Comparison of ENCODE assay signal across 1 cellular context in the genomic region with DNA sequence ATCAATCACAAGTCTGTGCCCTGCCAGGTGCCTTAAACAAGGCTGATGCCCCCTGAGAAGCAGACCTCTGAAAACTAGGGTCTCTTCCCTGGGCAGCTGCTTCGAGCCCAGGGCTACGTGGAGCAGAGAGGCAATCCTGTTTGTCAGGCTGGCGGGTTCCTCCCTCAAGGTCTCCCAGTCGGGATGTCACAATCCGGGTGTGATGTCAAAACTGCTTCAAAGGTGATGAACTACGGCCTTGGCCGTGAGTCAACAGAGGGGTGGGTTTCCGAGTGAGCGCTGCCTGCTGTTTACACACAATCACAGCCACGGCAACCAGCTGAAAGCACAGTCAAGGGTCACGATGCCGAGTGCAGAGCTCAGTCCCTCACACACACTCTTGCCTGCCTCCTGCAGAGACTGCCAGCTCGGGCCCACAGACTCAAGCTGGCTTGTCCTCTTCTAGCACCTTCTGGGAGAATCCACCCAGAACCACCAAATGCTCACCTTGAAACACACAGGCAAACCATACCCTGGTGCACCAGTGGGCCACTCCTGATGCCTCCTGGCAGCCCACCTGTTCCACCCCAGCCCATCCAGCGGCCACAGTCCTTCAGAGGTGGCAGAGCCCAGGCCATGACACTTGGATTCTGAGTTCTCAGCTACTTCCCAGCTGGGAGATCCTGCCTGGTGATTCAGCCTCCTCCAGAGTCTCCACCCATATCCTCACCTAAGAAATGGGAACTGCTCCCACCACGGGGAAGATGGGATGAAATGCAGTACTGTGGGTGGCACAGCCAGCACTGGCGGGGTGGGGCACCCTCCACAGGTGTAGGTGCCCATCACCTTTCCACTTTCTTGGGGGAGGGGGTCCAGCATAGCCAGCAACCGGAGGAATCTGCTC.
A peak's percentile ranks its signal among the peaks of the same experiment; 100 is the strongest.
TF ChIP-seq lines count a peak whose summit lies in the region.

No MANE protein-coding gene starts in this region.

TF ChIP-seq in HepG2, 621 proteins besides CTCF, POLR2A, EP300 and RAD21 (continued from another document and continues in another):
- TF ChIP-seq, protein P1, sequence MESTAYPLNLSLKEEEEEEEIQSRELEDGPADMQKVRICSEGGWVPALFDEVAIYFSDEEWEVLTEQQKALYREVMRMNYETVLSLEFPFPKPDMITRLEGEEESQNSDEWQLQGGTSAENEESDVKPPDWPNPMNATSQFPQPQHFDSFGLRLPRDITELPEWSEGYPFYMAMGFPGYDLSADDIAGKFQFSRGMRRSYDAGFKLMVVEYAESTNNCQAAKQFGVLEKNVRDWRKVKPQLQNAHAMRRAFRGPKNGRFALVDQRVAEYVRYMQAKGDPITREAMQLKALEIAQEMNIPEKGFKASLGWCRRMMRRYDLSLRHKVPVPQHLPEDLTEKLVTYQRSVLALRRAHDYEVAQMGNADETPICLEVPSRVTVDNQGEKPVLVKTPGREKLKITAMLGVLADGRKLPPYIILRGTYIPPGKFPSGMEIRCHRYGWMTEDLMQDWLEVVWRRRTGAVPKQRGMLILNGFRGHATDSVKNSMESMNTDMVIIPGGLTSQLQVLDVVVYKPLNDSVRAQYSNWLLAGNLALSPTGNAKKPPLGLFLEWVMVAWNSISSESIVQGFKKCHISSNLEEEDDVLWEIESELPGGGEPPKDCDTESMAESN (CRISPR knock-in tag; conservative IDR thresholded peaks at IDR 0.05) = peak; percentile 97
- TF ChIP-seq, protein P2, sequence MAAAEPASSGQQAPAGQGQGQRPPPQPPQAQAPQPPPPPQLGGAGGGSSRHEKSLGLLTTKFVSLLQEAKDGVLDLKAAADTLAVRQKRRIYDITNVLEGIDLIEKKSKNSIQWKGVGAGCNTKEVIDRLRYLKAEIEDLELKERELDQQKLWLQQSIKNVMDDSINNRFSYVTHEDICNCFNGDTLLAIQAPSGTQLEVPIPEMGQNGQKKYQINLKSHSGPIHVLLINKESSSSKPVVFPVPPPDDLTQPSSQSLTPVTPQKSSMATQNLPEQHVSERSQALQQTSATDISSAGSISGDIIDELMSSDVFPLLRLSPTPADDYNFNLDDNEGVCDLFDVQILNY (CRISPR knock-in tag; conservative IDR thresholded peaks at IDR 0.05) = 0 out of 2 replicates have a peak, but pooled peaks have one; percentile 37
- TF ChIP-seq, protein P3, sequence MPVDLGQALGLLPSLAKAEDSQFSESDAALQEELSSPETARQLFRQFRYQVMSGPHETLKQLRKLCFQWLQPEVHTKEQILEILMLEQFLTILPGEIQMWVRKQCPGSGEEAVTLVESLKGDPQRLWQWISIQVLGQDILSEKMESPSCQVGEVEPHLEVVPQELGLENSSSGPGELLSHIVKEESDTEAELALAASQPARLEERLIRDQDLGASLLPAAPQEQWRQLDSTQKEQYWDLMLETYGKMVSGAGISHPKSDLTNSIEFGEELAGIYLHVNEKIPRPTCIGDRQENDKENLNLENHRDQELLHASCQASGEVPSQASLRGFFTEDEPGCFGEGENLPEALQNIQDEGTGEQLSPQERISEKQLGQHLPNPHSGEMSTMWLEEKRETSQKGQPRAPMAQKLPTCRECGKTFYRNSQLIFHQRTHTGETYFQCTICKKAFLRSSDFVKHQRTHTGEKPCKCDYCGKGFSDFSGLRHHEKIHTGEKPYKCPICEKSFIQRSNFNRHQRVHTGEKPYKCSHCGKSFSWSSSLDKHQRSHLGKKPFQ (CRISPR knock-in tag; IDR thresholded peaks at IDR 0.05; ENCODE audit: insufficient replicate concordance) = peak; percentile 97
- TF ChIP-seq, protein P4, sequence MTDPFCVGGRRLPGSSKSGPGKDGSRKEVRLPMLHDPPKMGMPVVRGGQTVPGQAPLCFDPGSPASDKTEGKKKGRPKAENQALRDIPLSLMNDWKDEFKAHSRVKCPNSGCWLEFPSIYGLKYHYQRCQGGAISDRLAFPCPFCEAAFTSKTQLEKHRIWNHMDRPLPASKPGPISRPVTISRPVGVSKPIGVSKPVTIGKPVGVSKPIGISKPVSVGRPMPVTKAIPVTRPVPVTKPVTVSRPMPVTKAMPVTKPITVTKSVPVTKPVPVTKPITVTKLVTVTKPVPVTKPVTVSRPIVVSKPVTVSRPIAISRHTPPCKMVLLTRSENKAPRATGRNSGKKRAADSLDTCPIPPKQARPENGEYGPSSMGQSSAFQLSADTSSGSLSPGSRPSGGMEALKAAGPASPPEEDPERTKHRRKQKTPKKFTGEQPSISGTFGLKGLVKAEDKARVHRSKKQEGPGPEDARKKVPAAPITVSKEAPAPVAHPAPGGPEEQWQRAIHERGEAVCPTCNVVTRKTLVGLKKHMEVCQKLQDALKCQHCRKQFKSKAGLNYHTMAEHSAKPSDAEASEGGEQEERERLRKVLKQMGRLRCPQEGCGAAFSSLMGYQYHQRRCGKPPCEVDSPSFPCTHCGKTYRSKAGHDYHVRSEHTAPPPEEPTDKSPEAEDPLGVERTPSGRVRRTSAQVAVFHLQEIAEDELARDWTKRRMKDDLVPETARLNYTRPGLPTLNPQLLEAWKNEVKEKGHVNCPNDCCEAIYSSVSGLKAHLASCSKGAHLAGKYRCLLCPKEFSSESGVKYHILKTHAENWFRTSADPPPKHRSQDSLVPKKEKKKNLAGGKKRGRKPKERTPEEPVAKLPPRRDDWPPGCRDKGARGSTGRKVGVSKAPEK (CRISPR knock-in tag; IDR thresholded peaks at IDR 0.05; ENCODE audit: borderline replicate concordance) = peak; percentile 25; the same call in 1 of the 2 replicates
- TF ChIP-seq ZNF616 (CRISPR knock-in tag; IDR thresholded peaks at IDR 0.05; ENCODE audit: low read depth) = no peak
- peak; percentile 90 for TF ChIP-seq FOXP1 (IDR thresholded peaks at IDR 0.05)
- TF ChIP-seq FOXP1 (CRISPR knock-in tag; IDR thresholded peaks at IDR 0.05) = peak; percentile 98
- TF ChIP-seq, protein P5, sequence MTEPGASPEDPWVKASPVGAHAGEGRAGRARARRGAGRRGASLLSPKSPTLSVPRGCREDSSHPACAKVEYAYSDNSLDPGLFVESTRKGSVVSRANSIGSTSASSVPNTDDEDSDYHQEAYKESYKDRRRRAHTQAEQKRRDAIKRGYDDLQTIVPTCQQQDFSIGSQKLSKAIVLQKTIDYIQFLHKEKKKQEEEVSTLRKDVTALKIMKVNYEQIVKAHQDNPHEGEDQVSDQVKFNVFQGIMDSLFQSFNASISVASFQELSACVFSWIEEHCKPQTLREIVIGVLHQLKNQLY (CRISPR knock-in tag; IDR thresholded peaks at IDR 0.05) = peak; percentile 97
- TF ChIP-seq HNRNPLL (IDR thresholded peaks at IDR 0.05; ENCODE audit: low read depth, low read length, poor library complexity, severe bottlenecking) = no peak
- TF ChIP-seq, protein P6, sequence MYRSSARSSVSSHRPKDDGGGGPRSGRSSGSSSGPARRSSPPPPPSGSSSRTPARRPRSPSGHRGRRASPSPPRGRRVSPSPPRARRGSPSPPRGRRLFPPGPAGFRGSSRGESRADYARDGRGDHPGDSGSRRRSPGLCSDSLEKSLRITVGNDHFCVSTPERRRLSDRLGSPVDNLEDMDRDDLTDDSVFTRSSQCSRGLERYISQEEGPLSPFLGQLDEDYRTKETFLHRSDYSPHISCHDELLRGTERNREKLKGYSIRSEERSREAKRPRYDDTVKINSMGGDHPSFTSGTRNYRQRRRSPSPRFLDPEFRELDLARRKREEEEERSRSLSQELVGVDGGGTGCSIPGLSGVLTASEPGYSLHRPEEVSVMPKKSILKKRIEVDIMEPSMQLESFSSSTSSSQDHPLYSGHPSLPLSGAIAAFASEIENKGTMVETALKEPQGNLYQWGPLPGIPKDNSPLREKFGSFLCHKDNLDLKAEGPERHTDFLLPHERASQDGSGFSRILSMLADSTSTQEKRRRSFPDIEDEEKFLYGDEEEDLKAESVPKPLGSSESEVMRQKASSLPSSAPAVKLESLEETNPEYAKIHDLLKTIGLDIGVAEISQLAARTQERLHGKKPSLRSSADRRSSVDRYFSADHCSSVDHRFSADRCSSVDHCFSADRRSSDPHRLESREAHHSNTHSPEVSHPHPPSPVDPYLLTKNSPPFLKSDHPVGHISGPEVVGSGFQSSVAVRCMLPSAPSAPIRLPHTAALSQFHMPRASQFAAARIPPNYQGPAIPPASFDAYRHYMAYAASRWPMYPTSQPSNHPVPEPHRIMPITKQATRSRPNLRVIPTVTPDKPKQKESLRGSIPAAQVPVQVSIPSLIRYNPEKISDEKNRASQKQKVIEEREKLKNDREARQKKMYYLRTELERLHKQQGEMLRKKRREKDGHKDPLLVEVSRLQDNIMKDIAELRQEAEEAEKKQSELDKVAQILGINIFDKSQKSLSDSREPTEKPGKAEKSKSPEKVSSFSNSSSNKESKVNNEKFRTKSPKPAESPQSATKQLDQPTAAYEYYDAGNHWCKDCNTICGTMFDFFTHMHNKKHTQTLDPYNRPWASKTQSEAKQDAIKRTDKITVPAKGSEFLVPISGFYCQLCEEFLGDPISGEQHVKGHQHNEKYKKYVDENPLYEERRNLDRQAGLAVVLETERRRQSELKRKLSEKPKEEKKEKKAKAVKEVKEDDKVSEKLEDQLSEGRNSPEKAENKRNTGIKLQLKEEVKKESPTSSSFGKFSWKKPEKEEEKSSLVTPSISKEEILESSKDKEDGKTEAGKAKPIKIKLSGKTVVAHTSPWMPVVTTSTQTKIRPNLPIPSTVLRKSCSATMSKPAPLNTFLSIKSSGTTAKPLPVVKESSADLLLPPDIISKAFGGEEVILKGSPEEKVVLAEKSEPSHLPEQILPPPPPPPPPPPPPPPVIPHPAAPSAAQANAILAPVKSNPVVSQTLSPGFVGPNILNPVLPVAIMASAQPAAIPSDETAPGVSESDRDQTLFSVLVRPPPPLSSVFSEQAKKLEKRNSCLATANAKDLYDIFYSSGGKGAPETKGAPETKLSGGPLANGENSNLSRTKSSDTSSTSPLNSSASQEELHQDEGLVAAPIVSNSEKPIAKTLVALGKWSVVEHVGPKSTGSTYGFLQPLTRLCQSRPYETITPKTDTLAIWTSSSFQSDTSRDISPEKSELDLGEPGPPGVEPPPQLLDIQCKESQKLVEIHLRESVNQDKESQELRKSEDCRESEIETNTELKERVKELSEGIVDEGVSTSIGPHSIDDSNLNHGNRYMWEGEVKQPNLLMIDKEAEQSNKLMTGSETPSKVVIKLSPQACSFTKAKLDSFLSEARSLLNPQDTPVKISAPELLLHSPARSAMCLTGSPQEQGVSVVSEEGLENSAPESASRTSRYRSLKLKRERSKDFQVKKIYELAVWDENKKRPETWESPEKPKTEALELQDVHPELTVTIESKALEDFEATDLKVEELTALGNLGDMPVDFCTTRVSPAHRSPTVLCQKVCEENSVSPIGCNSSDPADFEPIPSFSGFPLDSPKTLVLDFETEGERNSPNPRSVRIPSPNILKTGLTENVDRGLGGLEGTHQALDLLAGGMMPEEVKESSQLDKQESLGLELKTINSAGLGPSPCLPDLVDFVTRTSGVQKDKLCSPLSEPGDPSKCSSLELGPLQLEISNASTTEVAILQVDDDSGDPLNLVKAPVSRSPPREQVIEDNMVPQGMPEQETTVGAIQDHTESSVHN (CRISPR knock-in tag; IDR thresholded peaks at IDR 0.05) = peak; percentile 99
- peak; percentile 89 for TF ChIP-seq CREB1 (IDR thresholded peaks at IDR 0.05)
- TF ChIP-seq CREB1 (CRISPR knock-in tag; IDR thresholded peaks at IDR 0.05) = peak; percentile 90
- no peak for TF ChIP-seq KDM5A (IDR thresholded peaks at IDR 0.05; ENCODE audit: borderline replicate concordance, low read length)
- 0 out of 2 replicates have a peak, but pooled peaks have one; percentile 39 for TF ChIP-seq DNMT3B (CRISPR knock-in tag; conservative IDR thresholded peaks at IDR 0.05)
- TF ChIP-seq ZNF619 (CRISPR knock-in tag; IDR thresholded peaks at IDR 0.05) = peak; percentile 67
- peak; percentile 79; the same call in 1 of the 2 replicates for TF ChIP-seq ZZZ3 (CRISPR knock-in tag; IDR thresholded peaks at IDR 0.05; ENCODE audit: borderline replicate concordance)
- TF ChIP-seq, protein P7, sequence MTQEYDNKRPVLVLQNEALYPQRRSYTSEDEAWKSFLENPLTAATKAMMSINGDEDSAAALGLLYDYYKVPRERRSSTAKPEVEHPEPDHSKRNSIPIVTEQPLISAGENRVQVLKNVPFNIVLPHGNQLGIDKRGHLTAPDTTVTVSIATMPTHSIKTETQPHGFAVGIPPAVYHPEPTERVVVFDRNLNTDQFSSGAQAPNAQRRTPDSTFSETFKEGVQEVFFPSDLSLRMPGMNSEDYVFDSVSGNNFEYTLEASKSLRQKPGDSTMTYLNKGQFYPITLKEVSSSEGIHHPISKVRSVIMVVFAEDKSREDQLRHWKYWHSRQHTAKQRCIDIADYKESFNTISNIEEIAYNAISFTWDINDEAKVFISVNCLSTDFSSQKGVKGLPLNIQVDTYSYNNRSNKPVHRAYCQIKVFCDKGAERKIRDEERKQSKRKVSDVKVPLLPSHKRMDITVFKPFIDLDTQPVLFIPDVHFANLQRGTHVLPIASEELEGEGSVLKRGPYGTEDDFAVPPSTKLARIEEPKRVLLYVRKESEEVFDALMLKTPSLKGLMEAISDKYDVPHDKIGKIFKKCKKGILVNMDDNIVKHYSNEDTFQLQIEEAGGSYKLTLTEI (CRISPR knock-in tag; conservative IDR thresholded peaks at IDR 0.05) = no peak
- TF ChIP-seq, protein P8, sequence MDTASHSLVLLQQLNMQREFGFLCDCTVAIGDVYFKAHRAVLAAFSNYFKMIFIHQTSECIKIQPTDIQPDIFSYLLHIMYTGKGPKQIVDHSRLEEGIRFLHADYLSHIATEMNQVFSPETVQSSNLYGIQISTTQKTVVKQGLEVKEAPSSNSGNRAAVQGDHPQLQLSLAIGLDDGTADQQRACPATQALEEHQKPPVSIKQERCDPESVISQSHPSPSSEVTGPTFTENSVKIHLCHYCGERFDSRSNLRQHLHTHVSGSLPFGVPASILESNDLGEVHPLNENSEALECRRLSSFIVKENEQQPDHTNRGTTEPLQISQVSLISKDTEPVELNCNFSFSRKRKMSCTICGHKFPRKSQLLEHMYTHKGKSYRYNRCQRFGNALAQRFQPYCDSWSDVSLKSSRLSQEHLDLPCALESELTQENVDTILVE (CRISPR knock-in tag; IDR thresholded peaks at IDR 0.05) = peak; percentile 97
- peak; percentile 66; the same call in 1 of the 2 replicates for TF ChIP-seq ZFY (CRISPR knock-in tag; IDR thresholded peaks at IDR 0.05)
- TF ChIP-seq, protein P9, sequence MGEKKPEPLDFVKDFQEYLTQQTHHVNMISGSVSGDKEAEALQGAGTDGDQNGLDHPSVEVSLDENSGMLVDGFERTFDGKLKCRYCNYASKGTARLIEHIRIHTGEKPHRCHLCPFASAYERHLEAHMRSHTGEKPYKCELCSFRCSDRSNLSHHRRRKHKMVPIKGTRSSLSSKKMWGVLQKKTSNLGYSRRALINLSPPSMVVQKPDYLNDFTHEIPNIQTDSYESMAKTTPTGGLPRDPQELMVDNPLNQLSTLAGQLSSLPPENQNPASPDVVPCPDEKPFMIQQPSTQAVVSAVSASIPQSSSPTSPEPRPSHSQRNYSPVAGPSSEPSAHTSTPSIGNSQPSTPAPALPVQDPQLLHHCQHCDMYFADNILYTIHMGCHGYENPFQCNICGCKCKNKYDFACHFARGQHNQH (CRISPR knock-in tag; IDR thresholded peaks at IDR 0.05) = peak; percentile 98
- TF ChIP-seq THAP11 (CRISPR knock-in tag; IDR thresholded peaks at IDR 0.05) = peak; percentile 84
- peak; percentile 65 for TF ChIP-seq JARID2 (CRISPR knock-in tag; IDR thresholded peaks at IDR 0.05; ENCODE audit: insufficient replicate concordance)
- no peak for TF ChIP-seq ZNF83 (CRISPR knock-in tag; IDR thresholded peaks at IDR 0.05; ENCODE audit: borderline replicate concordance)
- TF ChIP-seq ZNF7 (CRISPR knock-in tag; IDR thresholded peaks at IDR 0.05) = no peak
- peak; percentile 87; the same call in 1 of the 2 replicates for TF ChIP-seq SP4 (CRISPR knock-in tag; IDR thresholded peaks at IDR 0.05)
- TF ChIP-seq, protein P10, sequence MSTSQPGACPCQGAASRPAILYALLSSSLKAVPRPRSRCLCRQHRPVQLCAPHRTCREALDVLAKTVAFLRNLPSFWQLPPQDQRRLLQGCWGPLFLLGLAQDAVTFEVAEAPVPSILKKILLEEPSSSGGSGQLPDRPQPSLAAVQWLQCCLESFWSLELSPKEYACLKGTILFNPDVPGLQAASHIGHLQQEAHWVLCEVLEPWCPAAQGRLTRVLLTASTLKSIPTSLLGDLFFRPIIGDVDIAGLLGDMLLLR (CRISPR knock-in tag; IDR thresholded peaks at IDR 0.05) = peak; percentile 63; the same call in 1 of the 2 replicates
- TF ChIP-seq SMARCE1 (IDR thresholded peaks at IDR 0.05; ENCODE audit: borderline replicate concordance) = no peak
